41 cellular contexts compared by ENCODE assay signal in the genomic region with DNA sequence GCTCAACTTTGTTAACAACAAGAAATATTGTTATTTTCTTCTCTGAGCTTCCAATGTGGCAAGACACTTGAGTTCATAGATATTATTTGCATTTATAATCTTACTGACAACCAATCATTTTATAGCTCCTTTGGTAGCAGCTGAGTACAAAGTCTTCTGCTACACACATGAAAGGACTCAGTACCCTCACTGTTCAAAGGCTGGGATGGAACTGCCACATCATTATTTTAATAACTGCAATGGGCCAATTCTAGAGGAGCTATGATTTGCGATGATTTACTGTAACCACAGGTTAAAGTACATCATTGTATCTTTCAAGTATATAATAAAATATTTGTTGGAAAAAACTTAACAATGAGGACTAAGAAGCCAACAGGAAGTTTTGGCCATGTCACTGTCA. TPM values are rescaled to one million over a fixed set of nuclear protein-coding genes. Genes with fewer than 3 reads are reported as not detected.
"Had no signal": no experiment of that assay in that cellular context is flagged by ENCODE, and none has a peak within 500 bp of the region (broad histone marks: within the 10 kb centered on the region; RNA-seq: fewer than 3 reads in every experiment).

No MANE protein-coding gene starts in this region.

- H3K27me3 ChIP-seq: adrenal gland, ascending aorta, body of pancreas, brain microvascular endothelial cell, cardiac muscle cell had no signal

- H3K4me3 Mint-ChIP-seq: activated naive CD4-positive, alpha-beta T cell treated with anti-CD3 and anti-CD28 coated beads for 36 hours; activated naive CD4-positive, alpha-beta T cell treated with anti-CD3 and anti-CD28 coated beads, Interleukin-2, amount 10 ng/mL, durations not matched to agents 7 days and 5 days; activated naive CD4-positive, alpha-beta T cell treated with anti-CD3 and anti-CD28 coated beads, Interleukin-2, amount 50 U/mL, for 24 hours; activated naive CD8-positive, alpha-beta T cell; activated naive CD8-positive, alpha-beta T cell treated with anti-CD3 and anti-CD28 coated beads for 36 hours; activated naive CD8-positive, alpha-beta T cell treated with anti-CD3 and anti-CD28 coated beads, Interleukin-2, amount 10 ng/mL, durations not matched to agents 7 days and 5 days; activated naive CD8-positive, alpha-beta T cell treated with anti-CD3 and anti-CD28 coated beads, Interleukin-2, amount 50 U/mL, for 24 hours; activated T-cell treated with anti-CD3 and anti-CD28 coated beads, Interleukin-2, amount 50 U/mL, for 24 hours; activated T-cell treated with anti-CD3 and anti-CD28 coated beads, Interleukin-2, amount 50 U/mL, for 4 hours; activated T-cell treated with anti-CD3 and anti-CD28 coated beads, Interleukin-2, amount 50 U/mL, for 72 hours; activated T-helper 1 cell treated with anti-CD3 and anti-CD28 coated beads, Interleukin-12 subunit alpha, Interleukin-12 subunit beta, Interleukin-2, Interleukin-4 antibody, amounts not matched to agents 30 ng/mL and 10 ng/mL and 1 ng/mL, durations not matched to agents 14 hours and 24 hours and 36 hours; activated T-helper 17 cell treated with anti-CD3 and anti-CD28 coated beads, Interleukin-2, amount 50 U/mL, for 72 hours; brain; central memory CD8-positive, alpha-beta T cell had no signal

- H3K36me3 ChIP-seq: adrenal gland, ascending aorta, brain microvascular endothelial cell, breast epithelium, cardiac muscle cell had no signal

- H3K27me3 Mint-ChIP-seq: activated naive CD4-positive, alpha-beta T cell treated with anti-CD3 and anti-CD28 coated beads, Interleukin-2, amount 10 ng/mL, durations not matched to agents 7 days and 5 days had no signal

- H3K27ac Mint-ChIP-seq: activated naive CD4-positive, alpha-beta T cell treated with anti-CD3 and anti-CD28 coated beads for 36 hours; activated naive CD4-positive, alpha-beta T cell treated with anti-CD3 and anti-CD28 coated beads, Interleukin-2, amount 10 ng/mL, durations not matched to agents 7 days and 5 days; activated naive CD4-positive, alpha-beta T cell treated with anti-CD3 and anti-CD28 coated beads, Interleukin-2, amount 50 U/mL, for 24 hours; activated naive CD4-positive, alpha-beta T cell treated with anti-CD3 and anti-CD28 coated beads, Interleukin-2, amount 50 U/mL, for 72 hours; activated naive CD8-positive, alpha-beta T cell; activated naive CD8-positive, alpha-beta T cell treated with anti-CD3 and anti-CD28 coated beads for 36 hours; activated naive CD8-positive, alpha-beta T cell treated with anti-CD3 and anti-CD28 coated beads, Interleukin-2, amount 10 ng/mL, durations not matched to agents 7 days and 5 days; activated naive CD8-positive, alpha-beta T cell treated with anti-CD3 and anti-CD28 coated beads, Interleukin-2, amount 50 U/mL, for 24 hours; activated T-cell treated with anti-CD3 and anti-CD28 coated beads, Interleukin-2, amount 50 U/mL, for 24 hours; activated T-helper 1 cell treated with anti-CD3 and anti-CD28 coated beads, Interleukin-12 subunit alpha, Interleukin-12 subunit beta, Interleukin-2, Interleukin-4 antibody, amounts not matched to agents 30 ng/mL and 10 ng/mL and 1 ng/mL, durations not matched to agents 14 hours and 24 hours and 36 hours; activated T-helper 17 cell treated with anti-CD3 and anti-CD28 coated beads, Interleukin-2, amount 50 U/mL, for 72 hours; activated T-helper 2 cell treated with anti-CD3 and anti-CD28 coated beads, Interferon-gamma antibody, Interleukin-2, Interleukin-4, amounts not matched to agents 10 μg/mL and 5 μg/mL and 100 μg/mL, durations not matched to agents 14 hours and 24 hours and 36 hours had no signal

- H3K4me3 ChIP-seq: adrenal gland, ascending aorta, body of pancreas, breast epithelium, cardiac muscle cell had no signal

- H3K4me1 Mint-ChIP-seq: activated naive CD4-positive, alpha-beta T cell treated with anti-CD3 and anti-CD28 coated beads, Interleukin-2, amount 10 ng/mL, durations not matched to agents 7 days and 5 days; activated naive CD4-positive, alpha-beta T cell treated with anti-CD3 and anti-CD28 coated beads, Interleukin-2, amount 50 U/mL, for 24 hours; activated naive CD8-positive, alpha-beta T cell treated with anti-CD3 and anti-CD28 coated beads for 36 hours; activated naive CD8-positive, alpha-beta T cell treated with anti-CD3 and anti-CD28 coated beads, Interleukin-2, amount 10 ng/mL, durations not matched to agents 7 days and 5 days; activated naive CD8-positive, alpha-beta T cell treated with anti-CD3 and anti-CD28 coated beads, Interleukin-2, amount 50 U/mL, for 24 hours; activated T-helper 17 cell treated with anti-CD3 and anti-CD28 coated beads, Interleukin-2, amount 50 U/mL, for 72 hours; central memory CD8-positive, alpha-beta T cell had no signal

- H3K4me1 ChIP-seq: adrenal gland, body of pancreas, breast epithelium had no signal

- H3K9me3 ChIP-seq: adrenal gland, ascending aorta, body of pancreas, breast epithelium had no signal

- H3K9me3 Mint-ChIP-seq: activated naive CD4-positive, alpha-beta T cell treated with anti-CD3 and anti-CD28 coated beads for 36 hours; activated naive CD4-positive, alpha-beta T cell treated with anti-CD3 and anti-CD28 coated beads, Interleukin-2, amount 10 ng/mL, durations not matched to agents 7 days and 5 days; activated naive CD4-positive, alpha-beta T cell treated with anti-CD3 and anti-CD28 coated beads, Interleukin-2, amount 50 U/mL, for 24 hours; activated naive CD4-positive, alpha-beta T cell treated with anti-CD3 and anti-CD28 coated beads, Interleukin-2, amount 50 U/mL, for 72 hours; activated naive CD8-positive, alpha-beta T cell treated with anti-CD3 and anti-CD28 coated beads for 36 hours; activated naive CD8-positive, alpha-beta T cell treated with anti-CD3 and anti-CD28 coated beads, Interleukin-2, amount 10 ng/mL, durations not matched to agents 7 days and 5 days; activated naive CD8-positive, alpha-beta T cell treated with anti-CD3 and anti-CD28 coated beads, Interleukin-2, amount 50 U/mL, for 24 hours; activated T-cell treated with anti-CD3 and anti-CD28 coated beads, Interleukin-2, amount 50 U/mL, for 24 hours; activated T-cell treated with anti-CD3 and anti-CD28 coated beads, Interleukin-2, amount 50 U/mL, for 4 hours; activated T-cell treated with anti-CD3 and anti-CD28 coated beads, Interleukin-2, amount 50 U/mL, for 72 hours; activated T-helper 1 cell treated with anti-CD3 and anti-CD28 coated beads, Interleukin-12 subunit alpha, Interleukin-12 subunit beta, Interleukin-2, Interleukin-4 antibody, amounts not matched to agents 30 ng/mL and 10 ng/mL and 1 ng/mL, durations not matched to agents 14 hours and 24 hours and 36 hours; activated T-helper 17 cell treated with anti-CD3 and anti-CD28 coated beads, Interleukin-2, amount 50 U/mL, for 72 hours; activated T-helper 2 cell treated with anti-CD3 and anti-CD28 coated beads, Interferon-gamma antibody, Interleukin-2, Interleukin-4, amounts not matched to agents 10 μg/mL and 5 μg/mL and 100 μg/mL, durations not matched to agents 14 hours and 24 hours and 36 hours; brain; central memory CD8-positive, alpha-beta T cell had no signal

- H3K27ac ChIP-seq: adrenal gland, ascending aorta, body of pancreas, brain microvascular endothelial cell, breast epithelium, cardiac muscle cell had no signal

- H3K36me3 Mint-ChIP-seq: activated naive CD4-positive, alpha-beta T cell treated with anti-CD3 and anti-CD28 coated beads, Interleukin-2, amount 10 ng/mL, durations not matched to agents 7 days and 5 days; activated naive CD4-positive, alpha-beta T cell treated with anti-CD3 and anti-CD28 coated beads, Interleukin-2, amount 50 U/mL, for 24 hours; activated naive CD4-positive, alpha-beta T cell treated with anti-CD3 and anti-CD28 coated beads, Interleukin-2, amount 50 U/mL, for 72 hours; activated naive CD8-positive, alpha-beta T cell; activated naive CD8-positive, alpha-beta T cell treated with anti-CD3 and anti-CD28 coated beads for 36 hours; activated naive CD8-positive, alpha-beta T cell treated with anti-CD3 and anti-CD28 coated beads, Interleukin-2, amount 10 ng/mL, durations not matched to agents 7 days and 5 days; brain had no signal

- FAIRE-seq: astrocyte, bronchial epithelial cell had no signal

- DNase-seq: activated effector memory CD4-positive, alpha-beta T cell treated with anti-CD3 and anti-CD28 coated beads, Interleukin-2, amount 50 U/mL, for 16 hours; activated effector memory CD4-positive, alpha-beta T cell treated with Interleukin-2 at 50 U/mL for 16 hours; activated gamma-delta T cell; activated gamma-delta T cell treated with Interleukin-2 at 50 U/mL for 16 hours; activated naive CD4-positive, alpha-beta T cell; activated naive CD4-positive, alpha-beta T cell treated with anti-CD3 and anti-CD28 coated beads for 36 hours; activated naive CD4-positive, alpha-beta T cell treated with anti-CD3 and anti-CD28 coated beads, Interleukin-2, amount 10 ng/mL, durations not matched to agents 7 days and 5 days; activated naive CD4-positive, alpha-beta T cell treated with anti-CD3 and anti-CD28 coated beads, Interleukin-2, amount 50 U/mL, for 16 hours; activated naive CD4-positive, alpha-beta T cell treated with Interleukin-2 at 50 U/mL for 16 hours; activated naive CD8-positive, alpha-beta T cell treated with anti-CD3 and anti-CD28 coated beads for 36 hours; activated naive CD8-positive, alpha-beta T cell treated with anti-CD3 and anti-CD28 coated beads, Interleukin-2, amount 10 ng/mL, durations not matched to agents 7 days and 5 days; activated naive CD8-positive, alpha-beta T cell treated with anti-CD3 and anti-CD28 coated beads, Interleukin-2, amount 50 U/mL, for 24 hours; activated T-cell treated with anti-CD3 and anti-CD28 coated beads, Interleukin-2, amount 50 U/mL, for 1 hour; activated T-cell treated with anti-CD3 and anti-CD28 coated beads, Interleukin-2, amount 50 U/mL, for 24 hours; activated T-cell treated with anti-CD3 and anti-CD28 coated beads, Interleukin-2, amount 50 U/mL, for 4 hours; activated T-cell treated with anti-CD3 and anti-CD28 coated beads, Interleukin-2, amount 50 U/mL, for 48 hours; activated T-cell treated with anti-CD3 and anti-CD28 coated beads, Interleukin-2, amount 50 U/mL, for 72 hours; adrenal gland; amniotic stem cell; amygdala; anterior cingulate cortex; aorta; body of pancreas; brain microvascular endothelial cell; caudate nucleus; central memory CD4-positive, alpha-beta T cell; cerebellar nuclear complex had no signal

- ATAC-seq: activated naive CD4-positive, alpha-beta T cell treated with anti-CD3 and anti-CD28 coated beads, Interleukin-2, amount 50 U/mL, for 72 hours; activated naive CD8-positive, alpha-beta T cell treated with anti-CD3 and anti-CD28 coated beads, Interleukin-2, amount 50 U/mL, for 24 hours; activated T-cell treated with anti-CD3 and anti-CD28 coated beads, Interleukin-2, amount 50 U/mL, for 4 hours; activated T-cell treated with anti-CD3 and anti-CD28 coated beads, Interleukin-2, amount 50 U/mL, for 72 hours; activated T-helper 17 cell treated with anti-CD3 and anti-CD28 coated beads, Interleukin-2, amount 50 U/mL, for 72 hours; body of pancreas had no signal

RNA-seq across cellular contexts. Expression of a gene that starts 10.9 kb away (rescaled TPM):
- total RNA-seq: activated T-cell treated with anti-CD3 and anti-CD28 coated beads, Interleukin-2, amount 50 U/mL, for 4 hours; activated T-helper 1 cell treated with anti-CD3 and anti-CD28 coated beads, Interleukin-12 subunit alpha, Interleukin-12 subunit beta, Interleukin-2, Interleukin-4 antibody, amounts not matched to agents 30 ng/mL and 10 ng/mL and 1 ng/mL, durations not matched to agents 14 hours and 24 hours and 36 hours; activated T-helper 2 cell treated with anti-CD3 and anti-CD28 coated beads, Interferon-gamma antibody, Interleukin-2, Interleukin-4, amounts not matched to agents 10 μg/mL and 5 μg/mL and 100 μg/mL, durations not matched to agents 14 hours and 24 hours and 36 hours; body of pancreas; chondrocyte had no signal

RNA-seq across cellular contexts. Expression of a gene that starts 21.7 kb away (rescaled TPM):
- total RNA-seq: ascending aorta had no signal
